7 cellular contexts compared by ENCODE assay signal in genomic region chr9:126459965-126460843, GRCh38.
"Had no signal": no experiment of that assay in that cellular context is flagged by ENCODE, and none has a peak within 500 bp of the region (broad histone marks: within the 10 kb centered on the region; RNA-seq: fewer than 3 reads in every experiment).

No MANE protein-coding gene starts in this region.

- DNase-seq: activated effector memory CD4-positive, alpha-beta T cell treated with Interleukin-2 at 50 U/mL for 16 hours; erythroblast; mesendoderm; stimulated activated CD4-positive, alpha-beta T cell treated with anti-CD3 and anti-CD28 coated beads, Interleukin-4, amount 100 ng/mL, for 24 hours; WERI-Rb-1 had no signal

- H3K27ac ChIP-seq: right atrium auricular region, thoracic aorta, WERI-Rb-1 had no signal

- H3K27me3 ChIP-seq: right atrium auricular region had no signal

- H3K4me3 ChIP-seq: right atrium auricular region, thoracic aorta had no signal
